Comparison of ENCODE assay signal across 8 cellular contexts in the genomic region with DNA sequence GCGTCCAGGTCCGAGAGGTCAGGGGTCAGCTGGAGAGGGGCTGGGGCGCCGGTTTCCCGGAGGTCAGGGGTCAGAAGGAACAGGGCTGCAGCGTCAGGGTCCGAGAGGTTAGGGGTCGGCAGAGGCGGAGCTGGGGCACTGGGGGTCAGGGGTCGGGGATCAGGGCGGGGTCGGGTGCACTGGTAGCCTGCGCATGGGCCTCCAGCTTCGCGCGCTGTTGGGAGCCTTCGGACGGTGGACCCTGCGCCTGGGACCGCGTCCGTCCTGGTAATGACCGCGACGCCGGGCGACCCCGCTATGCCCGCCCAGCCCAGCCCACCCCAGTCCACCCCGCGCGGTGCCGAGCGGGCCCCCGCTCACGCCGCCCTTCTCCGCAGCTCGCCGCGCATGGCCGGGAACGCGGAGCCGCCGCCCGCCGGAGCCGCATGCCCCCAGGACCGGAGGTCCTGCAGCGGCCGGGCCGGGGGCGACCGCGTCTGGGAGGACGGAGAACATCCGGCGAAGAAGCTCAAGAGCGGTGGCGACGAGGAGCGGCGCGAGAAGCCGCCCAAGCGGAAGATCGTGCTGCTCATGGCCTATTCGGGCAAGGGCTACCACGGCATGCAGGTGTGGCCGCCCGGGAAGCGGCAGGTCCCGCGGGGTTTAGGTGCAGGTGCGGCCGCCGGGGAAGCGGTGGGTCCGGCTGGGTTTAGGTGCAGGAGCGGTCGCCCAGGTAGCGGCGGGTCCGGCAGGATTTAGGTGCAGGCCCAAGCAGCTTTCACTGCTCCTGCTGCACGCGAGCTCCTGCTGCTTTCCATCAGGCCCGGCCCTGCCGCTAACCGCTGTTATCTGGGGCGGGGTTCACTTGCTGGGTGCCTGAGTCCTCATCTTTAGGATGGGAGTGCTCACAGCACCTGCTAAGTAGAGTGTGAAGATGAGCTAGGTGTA. TPM values are rescaled to one million over a fixed set of nuclear protein-coding genes. Genes with fewer than 3 reads are reported as not detected.
DNase-seq lines count a peak whose midpoint lies in the region; ATAC-seq and TF ChIP-seq lines count a peak whose summit lies in the region.

No MANE protein-coding gene starts in this region.

- H3K27ac ChIP-seq in neutrophil, result peak overlapping the region; percentile 67

- H3K9me3 Mint-ChIP-seq in IgD-negative memory B cell, result no peaks in the 10 kb centered on the region

- no peaks in the 10 kb centered on the region for H3K27me3 Mint-ChIP-seq in IgD-negative memory B cell

- no peaks in the 10 kb centered on the region for H3K9me3 ChIP-seq in neutrophil

- H3K4me1 ChIP-seq in neutrophil (ENCODE audit: control insufficient read depth in 1 of 2, insufficient read depth in 1 of 2, low read depth in 1 of 2, low read length in 1 of 2), result peaks cover 19% of the 10 kb centered on the region in 2 experiments

- TF ChIP-seq CTCF in fibroblast of mammary gland (conservative IDR thresholded peaks at IDR 0.05; ENCODE audit: control insufficient read depth, insufficient read depth, low read depth, low read length), result no peak
- no peak for TF ChIP-seq CTCF in neutrophil (IDR thresholded peaks at IDR 0.05)

- peak overlapping the region; percentile 94 to 96 (median 96) for H3K27ac Mint-ChIP-seq in IgD-negative memory B cell

- H3K4me1 Mint-ChIP-seq in IgD-negative memory B cell, result peaks cover 10 to 21% (median 15%) of the 10 kb centered on the region in 3 donors

- ATAC-seq in activated CD4-positive, CD25-positive, alpha-beta regulatory T cell treated with anti-CD3 and anti-CD28 coated beads, Interleukin-2, amount 50 U/mL, for 24 hours, result peak; percentile 11 to 15

- H3K36me3 ChIP-seq in neutrophil, result peaks cover 8% of the 10 kb centered on the region

- peak overlapping the region; percentile 89 for H3K4me3 ChIP-seq in fibroblast of mammary gland (ENCODE audit: control insufficient read depth, low read depth, low read length)
- peak overlapping the region; percentile 78 to 83 for H3K4me3 ChIP-seq in neutrophil (ENCODE audit: low read depth in 1 of 2, low read length in 1 of 2)

- H3K4me3 Mint-ChIP-seq in IgD-negative memory B cell, result peak overlapping the region; percentile 92 to 98 (median 96)

- DNase-seq in activated CD4-positive, CD25-positive, alpha-beta regulatory T cell (lab: John Stamatoyannopoulos, UW), result no peak
- peak; percentile 64 for DNase-seq in activated CD8-positive, alpha-beta memory T cell treated with anti-CD3 and anti-CD28 coated beads, Interleukin-2, amount 50 U/mL, for 48 hours
- no peak for DNase-seq in fibroblast of mammary gland (ENCODE audit: low read depth)
- no peak for DNase-seq in MV-4-11 (lab: John Stamatoyannopoulos, UW)
- no peak for DNase-seq in cerebellum (ENCODE audit: low spot score)

- H3K36me3 Mint-ChIP-seq in IgD-negative memory B cell, result peaks cover 2% of the 10 kb centered on the region

- peaks cover 16% of the 10 kb centered on the region for H3K27me3 ChIP-seq in neutrophil

RNA-seq across cellular contexts. Expression of a gene that starts 0.7 kb away (rescaled TPM):
- 45.5 TPM for polyA plus RNA-seq in IgD-negative memory B cell
- 10.8 TPM for total RNA-seq in cerebellum

RNA-seq across cellular contexts. Expression of a gene that starts 19.9 kb away (rescaled TPM):
- polyA plus RNA-seq in IgD-negative memory B cell, result 11.1 TPM
- total RNA-seq in cerebellum, result 30.1 TPM

RNA-seq across cellular contexts. Expression of a gene that starts 35.4 kb away (rescaled TPM):
- 1.6 TPM for polyA plus RNA-seq in IgD-negative memory B cell
- 16.2 TPM for total RNA-seq in cerebellum
